28 cellular contexts compared by ENCODE assay signal in genomic region chr20:58978351-58979190, GRCh38. TPM values are rescaled to one million over a fixed set of nuclear protein-coding genes. Genes with fewer than 3 reads are reported as not detected.
DNase-seq lines count a peak whose midpoint lies in the region; ATAC-seq, FAIRE-seq and TF ChIP-seq lines count a peak whose summit lies in the region.
"Had no signal": no experiment of that assay in that cellular context is flagged by ENCODE, and none has a peak within 500 bp of the region (broad histone marks: within the 10 kb centered on the region; RNA-seq: fewer than 3 reads in every experiment).

No MANE protein-coding gene starts in this region.

- no peak for ATAC-seq in stimulated activated effector memory CD8-positive, alpha-beta T cell treated with anti-CD3 and anti-CD28 coated beads, Interleukin-12 subunit alpha, Interleukin-12 subunit beta, amount 100 ng/mL, for 72 hours
- ATAC-seq: activated T-helper 17 cell treated with anti-CD3 and anti-CD28 coated beads, Interleukin-2, amount 50 U/mL, for 72 hours; Panc1; right lobe of liver; stimulated activated naive B cell treated with anti-CD40 and anti-IgM and Interleukin-4, amounts not matched to agents 10 μg/mL and 1 μg/mL and 100 μg/mL, for 72 hours had no signal

- H3K4me1 Mint-ChIP-seq in IgD-negative memory B cell: peaks cover 23 to 29% (median 24%) of the 10 kb centered on the region in 3 donors
- H3K4me1 Mint-ChIP-seq in stimulated activated effector memory CD8-positive, alpha-beta T cell treated with anti-CD3 and anti-CD28 coated beads, Interleukin-12 subunit alpha, Interleukin-12 subunit beta, amount 100 ng/mL, for 72 hours: peaks cover 12% of the 10 kb centered on the region

- no peak overlapping the region for H4K91ac ChIP-seq in H1 (replicated peaks; ENCODE audit: insufficient read length, low read length)

- peaks cover 0 to 3% (median 0%) of the 10 kb centered on the region in 4 experiments; a peak in 2 of 7 replicates for H3K4me1 ChIP-seq in H1 (replicated peaks in 1 of 4; ENCODE audit: control insufficient read depth in 3 of 4, insufficient read depth in 4 of 4, low read length in 3 of 4)

- no peak for FAIRE-seq in H1 (lab: Jason Lieb, UNC)
- FAIRE-seq: bronchial epithelial cell had no signal

- H3K79me1 ChIP-seq in H1 (ENCODE audit: low read depth, low read length): peaks cover 7% of the 10 kb centered on the region

- peak overlapping the region; percentile 13 to 66 (median 60) for H3K27ac Mint-ChIP-seq in IgD-negative memory B cell
- peak overlapping the region; percentile 6 for H3K27ac Mint-ChIP-seq in stimulated activated effector memory CD8-positive, alpha-beta T cell treated with anti-CD3 and anti-CD28 coated beads, Interleukin-12 subunit alpha, Interleukin-12 subunit beta, amount 100 ng/mL, for 72 hours
- H3K27ac Mint-ChIP-seq: activated T-helper 17 cell treated with anti-CD3 and anti-CD28 coated beads, Interleukin-2, amount 50 U/mL, for 72 hours; CD14-positive monocyte; stimulated activated naive B cell treated with anti-CD40 and anti-IgM and Interleukin-4, amounts not matched to agents 10 μg/mL and 1 μg/mL and 100 μg/mL, for 72 hours had no signal

- H3K18ac ChIP-seq in H1 (ENCODE audit: extremely low read depth, low read length): no peak overlapping the region

- H3K27ac ChIP-seq in H1 (ENCODE audit: low read depth, low read length): no peak overlapping the region
- H3K27ac ChIP-seq: epithelial cell of prostate, HL-60, right lobe of liver, suprapubic skin had no signal

- no peak overlapping the region for H4K5ac ChIP-seq in H1 (ENCODE audit: insufficient read length, low read depth, low read length)

- no peak for TF ChIP-seq POLR2A in H1 (IDR thresholded peaks at IDR 0.05; ENCODE audit: control extremely low read depth in 1 of 2, low read depth in 2 of 2, low read length in 2 of 2)

- TF ChIP-seq RAD21 in H1 (IDR thresholded peaks at IDR 0.05 in 1 of 2, conservative IDR thresholded peaks at IDR 0.05 in 1 of 2; ENCODE audit: low read depth in 2 of 2, low read length in 2 of 2): no peak

- H3K4ac ChIP-seq in H1 (replicated peaks; ENCODE audit: insufficient read length, low read depth, low read length): no peak overlapping the region

- no peak overlapping the region for H2BK12ac ChIP-seq in H1 (ENCODE audit: low read depth, low read length)

- CTCF ChIA-PET in H1 (lab: Charles Lee; ENCODE audit: partially characterized antibody): interaction anchor here (0.7 to 1.3 kb wide), 4 partner anchors 10 to 228 kb away, joined by 3 to 4 read pairs (median 3); no protein-coding TSS in a partner anchor

- no peak overlapping the region for H3K9ac ChIP-seq in H1 (replicated peaks in 1 of 4; ENCODE audit: extremely low read depth in 1 of 4, low read depth in 3 of 4, low read length in 3 of 4)

- no peaks in the 10 kb centered on the region for H3K27me3 Mint-ChIP-seq in IgD-negative memory B cell
- H3K27me3 Mint-ChIP-seq: activated T-helper 17 cell treated with anti-CD3 and anti-CD28 coated beads, Interleukin-2, amount 50 U/mL, for 72 hours; stimulated activated naive B cell treated with anti-CD40 and anti-IgM and Interleukin-4, amounts not matched to agents 10 μg/mL and 1 μg/mL and 100 μg/mL, for 72 hours had no signal

- TF ChIP-seq CTCF in GM12865 (IDR thresholded peaks at IDR 0.05; ENCODE audit: insufficient read depth, low read depth, low read length, missing control alignments): no peak
- TF ChIP-seq CTCF in H1 (IDR thresholded peaks at IDR 0.05; ENCODE audit: control extremely low read depth in 1 of 3, insufficient read depth in 1 of 3, low read depth in 1 of 3, low read length in 3 of 3): no peak

- H3K56ac ChIP-seq in H1 (replicated peaks; ENCODE audit: insufficient read length, low read depth, low read length): no peak overlapping the region

- no peak overlapping the region for H3K4me2 ChIP-seq in H1 (ENCODE audit: insufficient read depth in 1 of 2, low read depth in 2 of 2, low read length in 2 of 2)

- DNase-seq in GM12865 (ENCODE audit: low read depth) (peak; percentile 22), H1 (ENCODE audit: low read depth in 1 of 2, low spot score in 2 of 2) (no peak), RPMI8226 (no peak), NCI-H146 treated with DMSO at 0.1 percent for 48 hours (lab: John Stamatoyannopoulos, UW; ENCODE audit: unreplicated experiment) (no peak), GM03348 (ENCODE audit: low spot score) (no peak)
- DNase-seq in stimulated activated effector memory CD8-positive, alpha-beta T cell treated with anti-CD3 and anti-CD28 coated beads, Interleukin-12 subunit alpha, Interleukin-12 subunit beta, amount 100 ng/mL, for 72 hours (ENCODE audit: low spot score in 2 of 2): no peak
- DNase-seq: activated CD4-positive, alpha-beta T cell treated with anti-CD3 and anti-CD28 coated beads, Interleukin-2, amount 50 U/mL, for 4 hours; activated CD4-positive, CD25-positive, alpha-beta regulatory T cell; activated naive CD4-positive, alpha-beta T cell treated with anti-CD3 and anti-CD28 coated beads, Interleukin-2, amount 50 U/mL, for 16 hours; NCI-H1694; NK-92 treated with Interleukin-12 subunit alpha and Interleukin-12 subunit beta, amount 100 ng/mL, for 24 hours; SIG-M5; stimulated activated CD4-positive, alpha-beta T cell treated with anti-CD3 and anti-CD28 coated beads, Interleukin-12 subunit alpha, Interleukin-12 subunit beta, amount 100 ng/mL, for 4 hours; stimulated activated CD4-positive, alpha-beta T cell treated with anti-CD3 and anti-CD28 coated beads, Interleukin-4, amount 100 ng/mL, for 24 hours; stimulated activated naive B cell treated with anti-CD40 and anti-IgM and Interleukin-4, amounts not matched to agents 10 μg/mL and 1 μg/mL and 100 μg/mL, for 72 hours; T-helper 9 cell had no signal

- no peak overlapping the region for H2AFZ ChIP-seq in H1 (ENCODE audit: low read length)

- no peak overlapping the region for H2BK20ac ChIP-seq in H1 (ENCODE audit: low read length)

- no peak overlapping the region for H3K4me3 ChIP-seq in GM12865 (ENCODE audit: low read depth, low read length)
- H3K4me3 ChIP-seq in H1 (ENCODE audit: extremely low read depth in 1 of 4, insufficient read depth in 2 of 4, low read depth in 3 of 4, low read length in 4 of 4): no peak overlapping the region
- H3K4me3 ChIP-seq: right lobe of liver, suprapubic skin had no signal

- H3K36me3 Mint-ChIP-seq in IgD-negative memory B cell: peaks cover 2% of the 10 kb centered on the region
- peaks cover 17% of the 10 kb centered on the region for H3K36me3 Mint-ChIP-seq in stimulated activated effector memory CD8-positive, alpha-beta T cell treated with anti-CD3 and anti-CD28 coated beads, Interleukin-12 subunit alpha, Interleukin-12 subunit beta, amount 100 ng/mL, for 72 hours

- H3K27me3 ChIP-seq in H1 (replicated peaks in 1 of 4; ENCODE audit: control insufficient read depth in 3 of 4, extremely low read depth in 1 of 4, insufficient read depth in 3 of 4, low read length in 3 of 4): no peaks in the 10 kb centered on the region
- H3K27me3 ChIP-seq: right lobe of liver, suprapubic skin had no signal

- H3K9me3 Mint-ChIP-seq in IgD-negative memory B cell: peaks cover 4 to 18% (median 12%) of the 10 kb centered on the region in 3 donors
- peaks cover 2% of the 10 kb centered on the region for H3K9me3 Mint-ChIP-seq in stimulated activated effector memory CD8-positive, alpha-beta T cell treated with anti-CD3 and anti-CD28 coated beads, Interleukin-12 subunit alpha, Interleukin-12 subunit beta, amount 100 ng/mL, for 72 hours

- WGBS in H1 (ENCODE audit: extremely low coverage in 1 of 2, insufficient coverage in 1 of 2, insufficient read length in 1 of 2, insufficient replicate concordance in 2 of 2, low coverage in 1 of 2, low lambda C conversion rate in 2 of 2, missing lambda C conversion rate in 1 of 2), 2 experiments: 72% methylated on average over 6 of the region's 6 CpGs; no CpG with 5 or more reads in 1 of the 2 experiments

- H3K14ac ChIP-seq in H1 (ENCODE audit: insufficient read length): no peak overlapping the region

- H2BK5ac ChIP-seq in H1 (ENCODE audit: low read depth, low read length): no peak overlapping the region

- H2BK120ac ChIP-seq in H1 (replicated peaks; ENCODE audit: low read depth, low read length): no peak overlapping the region

- POLR2A ChIA-PET in H1 (lab: Charles Lee; ENCODE audit: partially characterized antibody): interaction anchor here (0.9 to 1.4 kb wide), 3 partner anchors 12 to 65 kb away, joined by 3 read pairs; no protein-coding TSS in a partner anchor

- peaks cover 4 to 19% of the 10 kb centered on the region in 2 experiments for H3K79me2 ChIP-seq in H1 (ENCODE audit: control insufficient read depth in 1 of 2, insufficient read depth in 2 of 2, low read length in 2 of 2)

- H3K23me2 ChIP-seq in H1 (ENCODE audit: low read depth, low read length): no peaks in the 10 kb centered on the region; the same call in 1 of the 2 replicates

- H3K36me3 ChIP-seq in H1 (ENCODE audit: control insufficient read depth in 2 of 4, insufficient read depth in 4 of 4, low read length in 3 of 4): no peaks in the 10 kb centered on the region
- H3K36me3 ChIP-seq: right lobe of liver, suprapubic skin had no signal

- 0 out of 2 replicates have a peak overlapping the region, but pooled peaks have one; percentile 83 for H2BK15ac ChIP-seq in H1 (ENCODE audit: low read length)

- H3K9me3 ChIP-seq in H1 (ENCODE audit: insufficient read depth in 2 of 2, low read depth in 1 of 2, low read length in 1 of 2): no peaks in the 10 kb centered on the region
- H3K9me3 ChIP-seq: suprapubic skin had no signal

- H3K23ac ChIP-seq in H1 (ENCODE audit: insufficient read length): no peak overlapping the region

- no peak for TF ChIP-seq EP300 in H1 (IDR thresholded peaks at IDR 0.05; ENCODE audit: borderline replicate concordance in 1 of 2, low read depth in 2 of 2, low read length in 2 of 2)

- peak overlapping the region; percentile 38 to 81 (median 78) for H3K4me3 Mint-ChIP-seq in IgD-negative memory B cell
- H3K4me3 Mint-ChIP-seq in stimulated activated effector memory CD8-positive, alpha-beta T cell treated with anti-CD3 and anti-CD28 coated beads, Interleukin-12 subunit alpha, Interleukin-12 subunit beta, amount 100 ng/mL, for 72 hours: no peak overlapping the region
- H3K4me3 Mint-ChIP-seq: stimulated activated naive B cell treated with anti-CD40 and anti-IgM and Interleukin-4, amounts not matched to agents 10 μg/mL and 1 μg/mL and 100 μg/mL, for 72 hours had no signal

- no peak overlapping the region for H4K8ac ChIP-seq in H1 (ENCODE audit: extremely low read depth, insufficient read depth, low read length)

- H4K20me1 ChIP-seq in H1 (replicated peaks in 1 of 2; ENCODE audit: control insufficient read depth in 1 of 2, insufficient read depth in 2 of 2, low read length in 2 of 2): peaks cover 0 to 2% of the 10 kb centered on the region in 2 experiments

- H2AK5ac ChIP-seq in H1 (ENCODE audit: low read depth, low read length): no peak overlapping the region

RNA-seq across cellular contexts. Expression of gene NELFCD, which starts 2.5 kb away (rescaled TPM):
- 79.6 TPM for polyA plus RNA-seq in IgD-negative memory B cell
- total RNA-seq in H1 (2021; fragmentation: NEBNext Ultra II Directional; extraction: Animal tissue kit (Norgen Biotek cat#: 25700)): 56.3 and 59.6 TPM in 2 replicates
- polyA plus RNA-seq in H1 (2011; rRNA removed): 35.5 and 35.8 TPM in 2 replicates
- 60.1 TPM for polyA plus RNA-seq in H1 (2011; cell fraction: cytosol; rRNA removed)
- 127 TPM for polyA plus RNA-seq in H1 (2011; cell fraction: nucleus; rRNA removed)
- polyA plus RNA-seq in H1 (2012, experiment 1 of 2): 49.6 to 60.5 TPM (median 53.9 TPM) in 4 replicates
- polyA plus RNA-seq in H1 (2012, experiment 2 of 2): 33.3 TPM
- 38.1 TPM for polyA plus RNA-seq in H1 (2013, experiment 1 of 2)
- 35.7 TPM for polyA plus RNA-seq in H1 (2013, experiment 2 of 2)
- 71.8 and 76.0 TPM in 2 replicates for polyA minus RNA-seq in H1 (2011; rRNA and poly(A)+ RNA removed)
- 27.4 TPM for polyA minus RNA-seq in H1 (2011; cell fraction: cytosol; rRNA and poly(A)+ RNA removed)
- polyA minus RNA-seq in H1 (2011; cell fraction: nucleus; rRNA and poly(A)+ RNA removed): 45.8 TPM

RNA-seq across cellular contexts. Expression of gene CTSZ, which starts 28.5 kb away (rescaled TPM):
- polyA plus RNA-seq in IgD-negative memory B cell: 34.7 TPM
- 32.3 and 32.8 TPM in 2 replicates for total RNA-seq in H1 (2021; fragmentation: NEBNext Ultra II Directional; extraction: Animal tissue kit (Norgen Biotek cat#: 25700))
- 34.0 and 37.3 TPM in 2 replicates for polyA plus RNA-seq in H1 (2011; rRNA removed)
- 40.6 TPM for polyA plus RNA-seq in H1 (2011; cell fraction: cytosol; rRNA removed)
- 20.6 TPM for polyA plus RNA-seq in H1 (2011; cell fraction: nucleus; rRNA removed)
- polyA plus RNA-seq in H1 (2012, experiment 1 of 2): 28.5 to 44.8 TPM (median 40.1 TPM) in 4 replicates
- polyA plus RNA-seq in H1 (2012, experiment 2 of 2): 14.9 TPM
- polyA plus RNA-seq in H1 (2013, experiment 1 of 2): 22.7 TPM
- polyA plus RNA-seq in H1 (2013, experiment 2 of 2): 28.3 TPM
- 18.3 and 24.6 TPM in 2 replicates for polyA minus RNA-seq in H1 (2011; rRNA and poly(A)+ RNA removed)
- 11.0 TPM for polyA minus RNA-seq in H1 (2011; cell fraction: cytosol; rRNA and poly(A)+ RNA removed)
- 18.3 TPM for polyA minus RNA-seq in H1 (2011; cell fraction: nucleus; rRNA and poly(A)+ RNA removed)

RNA-seq across cellular contexts. Expression of gene TUBB1, which starts 40.7 kb away (rescaled TPM):
- polyA plus RNA-seq in IgD-negative memory B cell (7.8 TPM), H1 (2011; rRNA removed) (not detected in 2 replicates)
- total RNA-seq in H1 (2021; fragmentation: NEBNext Ultra II Directional; extraction: Animal tissue kit (Norgen Biotek cat#: 25700)): not detected in 2 replicates
- 0.04 TPM for polyA plus RNA-seq in H1 (2011; cell fraction: cytosol; rRNA removed)
- polyA plus RNA-seq in H1 (2011; cell fraction: nucleus; rRNA removed): 0.04 TPM
- 0.12 to 0.29 TPM (median 0.20 TPM) in 4 replicates for polyA plus RNA-seq in H1 (2012, experiment 1 of 2)
- polyA plus RNA-seq in H1 (2012, experiment 2 of 2): not detected
- not detected for polyA plus RNA-seq in H1 (2013, experiment 1 of 2)
- not detected for polyA plus RNA-seq in H1 (2013, experiment 2 of 2)
- not detected in 2 replicates for polyA minus RNA-seq in H1 (2011; rRNA and poly(A)+ RNA removed)
- not detected for polyA minus RNA-seq in H1 (2011; cell fraction: cytosol; rRNA and poly(A)+ RNA removed)
- not detected for polyA minus RNA-seq in H1 (2011; cell fraction: nucleus; rRNA and poly(A)+ RNA removed)
- total RNA-seq: bronchial epithelial cell, kidney epithelial cell, LHCN-M2 had no signal
- polyA plus RNA-seq: neural cell had no signal

RNA-seq across cellular contexts. Expression of gene ATP5F1E, which starts 53.6 kb away (rescaled TPM):
- polyA plus RNA-seq in IgD-negative memory B cell (103 TPM), H1 (2011; rRNA removed) (12.1 and 15.7 TPM in 2 replicates)
- 45.5 and 47.8 TPM in 2 replicates for total RNA-seq in H1 (2021; fragmentation: NEBNext Ultra II Directional; extraction: Animal tissue kit (Norgen Biotek cat#: 25700))
- polyA plus RNA-seq in H1 (2011; cell fraction: cytosol; rRNA removed): 23.4 TPM
- polyA plus RNA-seq in H1 (2011; cell fraction: nucleus; rRNA removed): 9.1 TPM
- 44.3 to 62.7 TPM (median 56.7 TPM) in 4 replicates for polyA plus RNA-seq in H1 (2012, experiment 1 of 2)
- 7.3 TPM for polyA plus RNA-seq in H1 (2012, experiment 2 of 2)
- polyA plus RNA-seq in H1 (2013, experiment 1 of 2): 55.2 TPM
- 53.9 TPM for polyA plus RNA-seq in H1 (2013, experiment 2 of 2)
- 3.9 and 4.2 TPM in 2 replicates for polyA minus RNA-seq in H1 (2011; rRNA and poly(A)+ RNA removed)
- polyA minus RNA-seq in H1 (2011; cell fraction: cytosol; rRNA and poly(A)+ RNA removed): 12.0 TPM
- polyA minus RNA-seq in H1 (2011; cell fraction: nucleus; rRNA and poly(A)+ RNA removed): 14.7 TPM
